Comparison of ENCODE assay signal across 1 cellular context in the genomic region with DNA sequence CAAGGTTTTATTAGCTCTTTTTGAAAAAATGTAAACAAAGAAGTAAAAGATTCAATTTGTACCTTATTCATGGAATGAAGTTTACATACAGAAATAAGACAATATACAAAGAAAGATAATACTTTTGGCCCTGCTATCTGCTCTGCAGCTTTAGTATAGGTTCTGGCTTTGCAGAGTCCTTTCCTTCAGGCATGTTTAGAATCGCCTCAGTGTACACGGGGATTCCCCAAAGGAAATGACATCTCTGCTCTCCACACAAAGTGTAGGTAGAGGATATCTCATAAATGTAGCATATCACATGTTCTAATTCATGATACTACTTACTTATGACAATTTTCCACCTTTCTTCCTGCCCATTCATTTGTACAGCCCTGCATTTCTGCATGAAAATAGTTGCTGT.
TF ChIP-seq lines count a peak whose summit lies in the region.

No MANE protein-coding gene starts in this region.

TF ChIP-seq in GM12878, 131 proteins besides CTCF, POLR2A, EP300 and RAD21 (continued from another document):
- TF ChIP-seq, protein P1, sequence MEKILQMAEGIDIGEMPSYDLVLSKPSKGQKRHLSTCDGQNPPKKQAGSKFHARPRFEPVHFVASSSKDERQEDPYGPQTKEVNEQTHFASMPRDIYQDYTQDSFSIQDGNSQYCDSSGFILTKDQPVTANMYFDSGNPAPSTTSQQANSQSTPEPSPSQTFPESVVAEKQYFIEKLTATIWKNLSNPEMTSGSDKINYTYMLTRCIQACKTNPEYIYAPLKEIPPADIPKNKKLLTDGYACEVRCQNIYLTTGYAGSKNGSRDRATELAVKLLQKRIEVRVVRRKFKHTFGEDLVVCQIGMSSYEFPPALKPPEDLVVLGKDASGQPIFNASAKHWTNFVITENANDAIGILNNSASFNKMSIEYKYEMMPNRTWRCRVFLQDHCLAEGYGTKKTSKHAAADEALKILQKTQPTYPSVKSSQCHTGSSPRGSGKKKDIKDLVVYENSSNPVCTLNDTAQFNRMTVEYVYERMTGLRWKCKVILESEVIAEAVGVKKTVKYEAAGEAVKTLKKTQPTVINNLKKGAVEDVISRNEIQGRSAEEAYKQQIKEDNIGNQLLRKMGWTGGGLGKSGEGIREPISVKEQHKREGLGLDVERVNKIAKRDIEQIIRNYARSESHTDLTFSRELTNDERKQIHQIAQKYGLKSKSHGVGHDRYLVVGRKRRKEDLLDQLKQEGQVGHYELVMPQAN (conservative IDR thresholded peaks at IDR 0.05), result no peak
- no peak for TF ChIP-seq NR2C2 (IDR thresholded peaks at IDR 0.05; ENCODE audit: borderline replicate concordance, control insufficient read depth, insufficient read length, low read depth)
- no peak for TF ChIP-seq SMAD1 (IDR thresholded peaks at IDR 0.05; ENCODE audit: low read depth, partially characterized antibody)
- TF ChIP-seq ESRRA (IDR thresholded peaks at IDR 0.05; ENCODE audit: low read length), result no peak
- no peak for TF ChIP-seq ZNF24 (IDR thresholded peaks at IDR 0.05)
- TF ChIP-seq SMAD5 (IDR thresholded peaks at IDR 0.05; ENCODE audit: low read depth), result no peak
- TF ChIP-seq HDAC6 (IDR thresholded peaks at IDR 0.05; ENCODE audit: unreplicated experiment), result no peak
